25 cellular contexts compared by ENCODE assay signal in the genomic region with DNA sequence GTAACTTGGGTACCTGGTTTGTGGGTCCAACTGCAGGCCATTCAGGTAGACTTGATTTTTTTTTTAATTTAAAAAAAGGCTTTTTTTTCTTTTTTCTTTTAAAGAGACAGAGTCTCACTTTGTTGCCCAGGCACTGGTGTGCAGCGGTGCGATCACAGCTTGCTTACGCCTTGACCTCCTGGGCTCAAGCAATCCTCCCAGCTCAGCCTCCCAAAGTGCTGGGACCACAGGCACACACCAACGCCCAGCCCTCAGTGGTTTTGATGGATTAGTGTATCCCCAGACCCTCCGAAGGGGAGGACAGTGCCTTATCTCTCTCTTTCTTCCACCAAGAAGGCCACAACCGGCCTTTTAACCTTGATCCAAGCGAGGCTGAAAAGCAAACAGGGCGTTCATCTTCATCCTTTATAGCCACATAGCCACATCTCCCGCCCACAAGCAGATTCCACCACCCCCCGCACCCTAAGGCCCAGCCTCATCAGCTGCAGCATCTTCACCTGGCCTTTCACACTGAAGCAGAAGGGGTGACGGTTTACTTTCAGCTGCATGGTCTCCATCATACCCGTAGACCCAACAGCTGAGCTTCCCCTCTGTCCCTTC. TPM values are rescaled to one million over a fixed set of nuclear protein-coding genes. Genes with fewer than 3 reads are reported as not detected.
DNase-seq lines count a peak whose midpoint lies in the region; ATAC-seq, FAIRE-seq and TF ChIP-seq lines count a peak whose summit lies in the region.
"Had no signal": no experiment of that assay in that cellular context is flagged by ENCODE, and none has a peak within 500 bp of the region (broad histone marks: within the 10 kb centered on the region; RNA-seq: fewer than 3 reads in every experiment).

No MANE protein-coding gene starts in this region.

- H4K8ac ChIP-seq in mesenchymal stem cell (ENCODE audit: low read length), result peak overlapping the region; percentile 12

- H3K9me2 ChIP-seq in PC-3 (replicated peaks; ENCODE audit: low read length), result no peaks in the 10 kb centered on the region

- H3K9me3 ChIP-seq in heart right ventricle (no peaks in the 10 kb centered on the region), kidney (ENCODE audit: control insufficient read depth in 1 of 2, low read length in 2 of 2) (no peaks in the 10 kb centered on the region), mesenchymal stem cell (ENCODE audit: control insufficient read depth, low read length) (no peaks in the 10 kb centered on the region), PC-3 (ENCODE audit: low read length) (no peaks in the 10 kb centered on the region)
- H3K9me3 ChIP-seq: A549; BLaER1 treated with 17β-estradiol and CSF1 and Interleukin-3, amounts not matched to agents 10 nM and 100 nM had no signal

- peak overlapping the region; percentile 13 for H4K91ac ChIP-seq in mesenchymal stem cell (ENCODE audit: low read length)

- H3K9ac ChIP-seq in kidney (ENCODE audit: low read length in 2 of 2) (no peak overlapping the region), mesenchymal stem cell (ENCODE audit: low read length) (no peak overlapping the region), PC-3 (ENCODE audit: low read length) (no peak overlapping the region)
- H3K9ac ChIP-seq: BLaER1 treated with 17β-estradiol and CSF1 and Interleukin-3, amounts not matched to agents 10 nM and 100 nM had no signal

- no peak overlapping the region for H3K4ac ChIP-seq in mesenchymal stem cell (ENCODE audit: low read depth in 1 of 2, low read length in 2 of 2)

- H2BK15ac ChIP-seq in mesenchymal stem cell (ENCODE audit: low read depth, poor library complexity, severe bottlenecking), result no peak overlapping the region

- intact Hi-C loops in Right ventricle myocardium superior (cut with DNase I) (no loop called here), heart right ventricle (cut with DNase I) (no loop called here), kidney (cut with DNase I) (no loop called here), PC-3 (cut with micrococcal nuclease) (no loop called here)

- no TSS peak for BruUV-seq in PC-3 (replicated peaks; lab: Mats Ljungman, UMichigan)

- H3K36me3 ChIP-seq in heart right ventricle (peaks cover 0 to 25% (median 0%) of the 10 kb centered on the region in 9 donors), kidney (ENCODE audit: control insufficient read depth in 1 of 2, insufficient read depth in 2 of 2, low read length in 2 of 2) (no peaks in the 10 kb centered on the region), mesenchymal stem cell (ENCODE audit: control insufficient read depth in 1 of 2, insufficient read depth in 2 of 2, low read depth in 1 of 2, low read length in 2 of 2) (peaks cover 0 to 9% of the 10 kb centered on the region in 2 experiments), PC-3 (ENCODE audit: low read depth, low read length) (no peaks in the 10 kb centered on the region)

- WGBS in heart right ventricle, 2 donors, result 88 to 92% methylated on average over 12 of the region's 12 CpGs
- WGBS in mesenchymal stem cell, result 83% methylated on average over 12 of the region's 12 CpGs

- no peaks in the 10 kb centered on the region for H3K79me2 ChIP-seq in PC-3 (ENCODE audit: low read length)

- DNase-seq in Right ventricle myocardium superior (peak; percentile 1), heart right ventricle (no peak), GM13976 (ENCODE audit: low spot score) (peak; percentile 5), kidney (peak; percentile 25), mesenchymal stem cell (no peak), PC-3 (no peak)
- no peak for DNase-seq in stimulated activated CD4-positive, alpha-beta T cell treated with anti-CD3 and anti-CD28 coated beads, Interleukin-4, amount 100 ng/mL, for 1 hour
- no peak for DNase-seq in central memory CD4-positive, alpha-beta T cell
- DNase-seq: AML-193; CD4-positive, alpha-beta T cell; CD8-positive, alpha-beta T cell; COR-L47; DMS 273 treated with DMSO at 0.1 percent for 48 hours; DMS153; DMS53; DMS79; DND-41; EL; GDM1 had no signal

- in situ Hi-C loops in GM13976 (cut with MboI; ENCODE audit: low sequenced_read_pairs, unreplicated experiment), result no loop called here

- H2BK12ac ChIP-seq in mesenchymal stem cell (ENCODE audit: low read length in 2 of 2), result no peak overlapping the region

- no peak overlapping the region for H2AFZ ChIP-seq in mesenchymal stem cell (ENCODE audit: low read depth, low read length)
- H2AFZ ChIP-seq in PC-3 (ENCODE audit: low read length), result no peak overlapping the region

- no peak overlapping the region for H2BK5ac ChIP-seq in mesenchymal stem cell (ENCODE audit: low read depth, low read length, poor library complexity, severe bottlenecking)

- H3F3A ChIP-seq in PC-3 (ENCODE audit: low read length, unreplicated experiment), result no peaks in the 10 kb centered on the region

- peaks cover 3% of the 10 kb centered on the region for H3K79me1 ChIP-seq in mesenchymal stem cell (replicated peaks; ENCODE audit: low read length, poor library complexity, severe bottlenecking)

- H3K27me3 ChIP-seq in heart right ventricle (no peaks in the 10 kb centered on the region), mesenchymal stem cell (ENCODE audit: control insufficient read depth in 1 of 2, insufficient read depth in 1 of 2, low read length in 2 of 2) (no peaks in the 10 kb centered on the region), PC-3 (ENCODE audit: low read length) (no peaks in the 10 kb centered on the region)
- H3K27me3 ChIP-seq: BLaER1 treated with 17β-estradiol and CSF1 and Interleukin-3, amounts not matched to agents 10 nM and 100 nM had no signal

- H3K4me2 ChIP-seq in mesenchymal stem cell (ENCODE audit: low read length, poor library complexity, severe bottlenecking) (no peak overlapping the region), PC-3 (ENCODE audit: low read length) (no peak overlapping the region)
- H3K4me2 ChIP-seq: A549; BLaER1 treated with 17β-estradiol and CSF1 and Interleukin-3, amounts not matched to agents 10 nM and 100 nM had no signal

- no peak overlapping the region for H3K27ac ChIP-seq in heart right ventricle
- no peak overlapping the region for H3K27ac ChIP-seq in kidney (ENCODE audit: low read depth in 2 of 2, low read length in 2 of 2)
- no peak overlapping the region for H3K27ac ChIP-seq in mesenchymal stem cell (ENCODE audit: low read length, poor library complexity, severe bottlenecking)
- no peak overlapping the region for H3K27ac ChIP-seq in PC-3 (ENCODE audit: low read length)
- H3K27ac ChIP-seq: 22Rv1; A549; BLaER1 treated with 17β-estradiol and CSF1 and Interleukin-3, amounts not matched to agents 10 nM and 100 nM; C4-2B had no signal

- no peak overlapping the region for H3K14ac ChIP-seq in mesenchymal stem cell (ENCODE audit: low read length in 2 of 2)

- H2BK120ac ChIP-seq in mesenchymal stem cell (ENCODE audit: low read depth, low read length), result no peak overlapping the region

- H2AK5ac ChIP-seq in mesenchymal stem cell (ENCODE audit: low read length, severe bottlenecking), result no peak overlapping the region

- H3K18ac ChIP-seq in mesenchymal stem cell (ENCODE audit: low read depth in 1 of 2, low read length in 2 of 2), result no peak overlapping the region

- FAIRE-seq in kidney (lab: Jason Lieb, UNC), result no peak
- FAIRE-seq: A549, GM12878, GM18507 had no signal

- no peaks in the 10 kb centered on the region for H4K20me1 ChIP-seq in PC-3 (ENCODE audit: low read length)

- POLR2A ChIA-PET in PC-3 (lab: Charles Lee; ENCODE audit: unreplicated experiment), result no interaction called here

- H3K4me1 ChIP-seq in heart right ventricle (no peaks in the 10 kb centered on the region), kidney (ENCODE audit: control insufficient read depth in 1 of 2, insufficient read depth in 1 of 2, low read depth in 1 of 2, low read length in 2 of 2) (no peaks in the 10 kb centered on the region), mesenchymal stem cell (ENCODE audit: control insufficient read depth, insufficient read depth, low read depth, low read length) (no peaks in the 10 kb centered on the region), PC-3 (ENCODE audit: insufficient read depth, low read length) (no peaks in the 10 kb centered on the region)
- H3K4me1 ChIP-seq: A549; BLaER1 treated with 17β-estradiol and CSF1 and Interleukin-3, amounts not matched to agents 10 nM and 100 nM had no signal

- TF ChIP-seq CTCF in heart right ventricle (IDR thresholded peaks at IDR 0.05) (no peak), GM13976 (IDR thresholded peaks at IDR 0.05; ENCODE audit: borderline replicate concordance, control extremely low read depth, extremely low read depth, insufficient read depth, missing control alignments) (no peak), kidney (IDR thresholded peaks at IDR 0.05; ENCODE audit: borderline replicate concordance, extremely low read depth, insufficient read depth) (no peak), PC-3 (conservative IDR thresholded peaks at IDR 0.05; ENCODE audit: low read depth, low read length) (no peak)

- H3K4me3 ChIP-seq in heart right ventricle (no peak overlapping the region), kidney (ENCODE audit: low read length in 2 of 2) (no peak overlapping the region), mesenchymal stem cell (ENCODE audit: insufficient read depth in 1 of 2, low read depth in 1 of 2, low read length in 2 of 2) (no peak overlapping the region), PC-3 (ENCODE audit: low read length) (no peak overlapping the region)
- H3K4me3 ChIP-seq: A549; BLaER1 treated with 17β-estradiol and CSF1 and Interleukin-3, amounts not matched to agents 10 nM and 100 nM; GM12878 had no signal

- H3K23ac ChIP-seq in mesenchymal stem cell (ENCODE audit: low read length in 2 of 2), result no peak overlapping the region

- no peak for ATAC-seq in Right ventricle myocardium superior (ENCODE audit: poor library complexity)
- no peak for ATAC-seq in heart right ventricle
- ATAC-seq in PC-3, result no peak
- ATAC-seq: A549; CD8-positive, alpha-beta T cell; GM12878 had no signal

- CTCF ChIA-PET in PC-3 (lab: Charles Lee), result no interaction called here

RNA-seq across cellular contexts. Expression of a gene that starts 17.6 kb away (rescaled TPM):
- total RNA-seq in Right ventricle myocardium superior (75.3 TPM), heart right ventricle (100 to 1,000 TPM in 5 of 10 donors, 10 to 100 TPM in 5; 72.5 to 128 (median 101) TPM), kidney (118 TPM), PC-3 (2014; rRNA removed) (204 and 205 TPM in 2 replicates)
- polyA plus RNA-seq in heart right ventricle (100 to 1,000 TPM in 1 of 2 donors, 10 to 100 TPM in 1; 42.9 to 273 TPM), kidney (ENCODE audit: insufficient read depth, low read depth, low replicate concordance) (244 TPM)
- 51.6 TPM for polyA plus RNA-seq in mesenchymal stem cell (2013, experiment 1 of 2)
- 55.0 TPM for polyA plus RNA-seq in mesenchymal stem cell (2013, experiment 2 of 2)

RNA-seq across cellular contexts. Expression of a gene that starts 17.6 kb away (rescaled TPM):
- total RNA-seq in Right ventricle myocardium superior, result 40.4 TPM
- total RNA-seq in heart right ventricle, result 10 to 100 TPM; 28.5 to 59.9 (median 35.0) TPM
- polyA plus RNA-seq in heart right ventricle, result 100 to 1,000 TPM in 1 of 2 donors, 10 to 100 TPM in 1; 25.8 to 103 TPM
- total RNA-seq in kidney, result 28.6 TPM
- polyA plus RNA-seq in kidney (ENCODE audit: insufficient read depth, low read depth, low replicate concordance), result 50.6 TPM
- 5.8 TPM for polyA plus RNA-seq in mesenchymal stem cell (2013, experiment 1 of 2)
- polyA plus RNA-seq in mesenchymal stem cell (2013, experiment 2 of 2), result 6.0 TPM
- total RNA-seq in PC-3 (2014; rRNA removed), result 23.0 and 32.1 TPM in 2 replicates

Comparison
In these comparisons a context has a peak if more than half of its experiments do, and no peak if none do; other contexts are left out.
1. DNase-seq: peak in Right ventricle myocardium superior (single experiment), GM13976 (single experiment) and kidney (single experiment); none in heart right ventricle (0 of 2), mesenchymal stem cell (single experiment), stimulated activated CD4-positive, alpha-beta T cell treated with anti-CD3 and anti-CD28 coated beads, Interleukin-4, amount 100 ng/mL, for 1 hour (single experiment), central memory CD4-positive, alpha-beta T cell (single experiment) and PC-3 (single experiment).